ENCODE assay signal across 40 cellular contexts in the genomic region with DNA sequence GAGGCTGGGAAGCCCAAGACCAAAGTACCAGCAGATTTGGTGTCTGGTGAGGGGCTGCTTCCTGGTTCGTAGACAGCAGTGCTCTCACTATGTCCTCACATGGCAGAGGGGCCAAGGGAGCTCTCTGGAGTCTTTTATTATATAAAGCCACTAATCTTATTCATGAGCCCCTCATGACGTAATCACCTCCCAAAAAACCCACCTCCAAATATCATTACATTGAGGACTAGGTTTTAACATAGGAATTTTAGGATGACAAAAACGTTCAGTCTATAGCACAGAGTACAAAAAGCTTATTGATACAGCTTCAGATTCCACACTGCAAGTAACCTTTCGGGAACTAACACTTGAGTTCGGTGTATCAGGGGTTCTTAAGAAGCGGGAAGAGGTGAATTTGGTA. TPM values are rescaled to one million over a fixed set of nuclear protein-coding genes. Genes with fewer than 3 reads are reported as not detected.
"Had no signal": no experiment of that assay in that cellular context is flagged by ENCODE, and none has a peak within 500 bp of the region (broad histone marks: within the 10 kb centered on the region; RNA-seq: fewer than 3 reads in every experiment).

No MANE protein-coding gene starts in this region.

- H3K36me3 ChIP-seq: adrenal gland, ascending aorta, brain microvascular endothelial cell, breast epithelium, cardiac muscle cell had no signal

- H3K4me3 ChIP-seq: adrenal gland, ascending aorta, body of pancreas, breast epithelium, cardiac muscle cell had no signal

- H3K27me3 ChIP-seq: ascending aorta, body of pancreas, brain microvascular endothelial cell, breast epithelium had no signal

- DNase-seq: activated effector memory CD4-positive, alpha-beta T cell treated with anti-CD3 and anti-CD28 coated beads, Interleukin-2, amount 50 U/mL, for 16 hours; activated effector memory CD4-positive, alpha-beta T cell treated with Interleukin-2 at 50 U/mL for 16 hours; activated gamma-delta T cell; activated gamma-delta T cell treated with Interleukin-2 at 50 U/mL for 16 hours; activated naive CD4-positive, alpha-beta T cell; activated naive CD4-positive, alpha-beta T cell treated with anti-CD3 and anti-CD28 coated beads for 36 hours; activated naive CD4-positive, alpha-beta T cell treated with anti-CD3 and anti-CD28 coated beads, Interleukin-2, amount 10 ng/mL, durations not matched to agents 7 days and 5 days; activated naive CD4-positive, alpha-beta T cell treated with anti-CD3 and anti-CD28 coated beads, Interleukin-2, amount 50 U/mL, for 16 hours; activated naive CD4-positive, alpha-beta T cell treated with Interleukin-2 at 50 U/mL for 16 hours; activated naive CD8-positive, alpha-beta T cell treated with anti-CD3 and anti-CD28 coated beads for 36 hours; activated naive CD8-positive, alpha-beta T cell treated with anti-CD3 and anti-CD28 coated beads, Interleukin-2, amount 10 ng/mL, durations not matched to agents 7 days and 5 days; activated naive CD8-positive, alpha-beta T cell treated with anti-CD3 and anti-CD28 coated beads, Interleukin-2, amount 50 U/mL, for 24 hours; activated T-cell treated with anti-CD3 and anti-CD28 coated beads, Interleukin-2, amount 50 U/mL, for 1 hour; activated T-cell treated with anti-CD3 and anti-CD28 coated beads, Interleukin-2, amount 50 U/mL, for 24 hours; activated T-cell treated with anti-CD3 and anti-CD28 coated beads, Interleukin-2, amount 50 U/mL, for 4 hours; activated T-cell treated with anti-CD3 and anti-CD28 coated beads, Interleukin-2, amount 50 U/mL, for 48 hours; activated T-cell treated with anti-CD3 and anti-CD28 coated beads, Interleukin-2, amount 50 U/mL, for 72 hours; adrenal gland; amniotic stem cell; amygdala; anterior cingulate cortex; aorta; body of pancreas; brain microvascular endothelial cell; caudate nucleus; central memory CD4-positive, alpha-beta T cell; cerebellar nuclear complex had no signal

- FAIRE-seq: astrocyte, bronchial epithelial cell had no signal

- H3K4me1 ChIP-seq: adrenal gland, ascending aorta, body of pancreas, breast epithelium had no signal

- ATAC-seq: activated naive CD4-positive, alpha-beta T cell treated with anti-CD3 and anti-CD28 coated beads, Interleukin-2, amount 50 U/mL, for 72 hours; activated naive CD8-positive, alpha-beta T cell treated with anti-CD3 and anti-CD28 coated beads, Interleukin-2, amount 50 U/mL, for 24 hours; activated T-cell treated with anti-CD3 and anti-CD28 coated beads, Interleukin-2, amount 50 U/mL, for 4 hours; activated T-cell treated with anti-CD3 and anti-CD28 coated beads, Interleukin-2, amount 50 U/mL, for 72 hours; activated T-helper 17 cell treated with anti-CD3 and anti-CD28 coated beads, Interleukin-2, amount 50 U/mL, for 72 hours; body of pancreas had no signal

- H3K27ac ChIP-seq: adrenal gland, ascending aorta, body of pancreas, brain microvascular endothelial cell, breast epithelium, cardiac muscle cell had no signal

- H3K9me3 ChIP-seq: adrenal gland, ascending aorta had no signal

RNA-seq across cellular contexts. Expression of a gene that starts 4.1 kb away (rescaled TPM):
- total RNA-seq: activated naive CD4-positive, alpha-beta T cell treated with anti-CD3 and anti-CD28 coated beads for 36 hours; activated naive CD4-positive, alpha-beta T cell treated with anti-CD3 and anti-CD28 coated beads, Interleukin-2, amount 50 U/mL, for 72 hours; activated naive CD8-positive, alpha-beta T cell treated with anti-CD3 and anti-CD28 coated beads for 36 hours; activated naive CD8-positive, alpha-beta T cell treated with anti-CD3 and anti-CD28 coated beads, Interleukin-2, amount 10 ng/mL, durations not matched to agents 7 days and 5 days; activated T-cell treated with anti-CD3 and anti-CD28 coated beads, Interleukin-2, amount 50 U/mL, for 4 hours; activated T-cell treated with anti-CD3 and anti-CD28 coated beads, Interleukin-2, amount 50 U/mL, for 72 hours; activated T-helper 1 cell treated with anti-CD3 and anti-CD28 coated beads, Interleukin-12 subunit alpha, Interleukin-12 subunit beta, Interleukin-2, Interleukin-4 antibody, amounts not matched to agents 30 ng/mL and 10 ng/mL and 1 ng/mL, durations not matched to agents 14 hours and 24 hours and 36 hours; activated T-helper 17 cell treated with anti-CD3 and anti-CD28 coated beads, Interleukin-2, amount 50 U/mL, for 72 hours; activated T-helper 2 cell treated with anti-CD3 and anti-CD28 coated beads, Interferon-gamma antibody, Interleukin-2, Interleukin-4, amounts not matched to agents 10 μg/mL and 5 μg/mL and 100 μg/mL, durations not matched to agents 14 hours and 24 hours and 36 hours; adrenal gland; aorta; ascending aorta; astrocyte; body of pancreas; breast epithelium; bronchial epithelial cell; cardiac muscle cell; cardiac septum; cerebellum; chondrocyte had no signal
- polyA plus RNA-seq: adipose tissue, adrenal gland, aorta, cardiac muscle cell had no signal

RNA-seq across cellular contexts. Expression of a gene that starts 21.0 kb away (rescaled TPM):
- total RNA-seq: activated naive CD4-positive, alpha-beta T cell treated with anti-CD3 and anti-CD28 coated beads for 36 hours; activated naive CD4-positive, alpha-beta T cell treated with anti-CD3 and anti-CD28 coated beads, Interleukin-2, amount 50 U/mL, for 72 hours; activated naive CD8-positive, alpha-beta T cell treated with anti-CD3 and anti-CD28 coated beads for 36 hours; activated naive CD8-positive, alpha-beta T cell treated with anti-CD3 and anti-CD28 coated beads, Interleukin-2, amount 10 ng/mL, durations not matched to agents 7 days and 5 days; activated T-cell treated with anti-CD3 and anti-CD28 coated beads, Interleukin-2, amount 50 U/mL, for 4 hours; activated T-cell treated with anti-CD3 and anti-CD28 coated beads, Interleukin-2, amount 50 U/mL, for 72 hours; activated T-helper 1 cell treated with anti-CD3 and anti-CD28 coated beads, Interleukin-12 subunit alpha, Interleukin-12 subunit beta, Interleukin-2, Interleukin-4 antibody, amounts not matched to agents 30 ng/mL and 10 ng/mL and 1 ng/mL, durations not matched to agents 14 hours and 24 hours and 36 hours; activated T-helper 17 cell treated with anti-CD3 and anti-CD28 coated beads, Interleukin-2, amount 50 U/mL, for 72 hours; activated T-helper 2 cell treated with anti-CD3 and anti-CD28 coated beads, Interferon-gamma antibody, Interleukin-2, Interleukin-4, amounts not matched to agents 10 μg/mL and 5 μg/mL and 100 μg/mL, durations not matched to agents 14 hours and 24 hours and 36 hours; aorta; ascending aorta; astrocyte; bronchial epithelial cell; cardiac muscle cell; cardiac septum; chondrocyte had no signal
- polyA plus RNA-seq: cardiac muscle cell had no signal

RNA-seq across cellular contexts. Expression of a gene that starts 36.2 kb away (rescaled TPM):
- total RNA-seq: activated naive CD4-positive, alpha-beta T cell treated with anti-CD3 and anti-CD28 coated beads for 36 hours; activated naive CD4-positive, alpha-beta T cell treated with anti-CD3 and anti-CD28 coated beads, Interleukin-2, amount 50 U/mL, for 72 hours; activated naive CD8-positive, alpha-beta T cell treated with anti-CD3 and anti-CD28 coated beads for 36 hours; activated naive CD8-positive, alpha-beta T cell treated with anti-CD3 and anti-CD28 coated beads, Interleukin-2, amount 10 ng/mL, durations not matched to agents 7 days and 5 days; activated T-cell treated with anti-CD3 and anti-CD28 coated beads, Interleukin-2, amount 50 U/mL, for 4 hours; activated T-cell treated with anti-CD3 and anti-CD28 coated beads, Interleukin-2, amount 50 U/mL, for 72 hours; activated T-helper 1 cell treated with anti-CD3 and anti-CD28 coated beads, Interleukin-12 subunit alpha, Interleukin-12 subunit beta, Interleukin-2, Interleukin-4 antibody, amounts not matched to agents 30 ng/mL and 10 ng/mL and 1 ng/mL, durations not matched to agents 14 hours and 24 hours and 36 hours; activated T-helper 17 cell treated with anti-CD3 and anti-CD28 coated beads, Interleukin-2, amount 50 U/mL, for 72 hours; activated T-helper 2 cell treated with anti-CD3 and anti-CD28 coated beads, Interferon-gamma antibody, Interleukin-2, Interleukin-4, amounts not matched to agents 10 μg/mL and 5 μg/mL and 100 μg/mL, durations not matched to agents 14 hours and 24 hours and 36 hours; aorta; ascending aorta; astrocyte; body of pancreas; breast epithelium; bronchial epithelial cell; cardiac muscle cell; cardiac septum; cerebellum; chondrocyte had no signal
- polyA plus RNA-seq: cardiac muscle cell had no signal
